19 cellular contexts compared by ENCODE assay signal in the genomic region with DNA sequence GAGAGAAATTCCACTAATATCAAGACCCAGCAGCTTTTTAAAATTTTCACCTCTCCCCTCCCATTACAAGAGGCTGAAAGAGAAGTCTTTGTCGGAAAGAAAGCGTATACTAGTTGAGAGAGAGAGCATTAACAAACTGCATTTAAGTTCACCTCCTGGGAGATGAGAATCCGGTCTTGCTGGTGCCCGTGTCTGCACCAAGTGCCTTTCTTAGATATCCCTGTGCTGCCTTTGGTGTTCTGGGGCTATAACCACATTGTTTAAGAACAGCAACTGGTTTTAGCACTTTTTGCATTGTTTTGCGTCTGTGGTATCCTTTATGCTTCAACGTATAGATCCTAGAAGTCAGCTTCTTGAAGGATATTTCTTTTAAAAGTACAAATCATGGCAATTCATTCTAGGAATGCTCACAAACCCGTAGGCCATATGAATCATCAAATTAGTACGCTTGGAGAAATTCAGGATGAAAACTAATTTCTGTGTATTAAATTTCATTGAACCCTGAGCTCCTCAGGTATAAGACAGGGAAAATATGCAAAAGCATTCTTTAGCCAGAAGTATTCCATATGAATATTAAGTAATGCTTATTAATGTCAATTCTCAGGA. TPM values are rescaled to one million over a fixed set of nuclear protein-coding genes. Genes with fewer than 3 reads are reported as not detected.
DNase-seq lines count a peak whose midpoint lies in the region; ATAC-seq and TF ChIP-seq lines count a peak whose summit lies in the region.
"Had no signal": no experiment of that assay in that cellular context is flagged by ENCODE, and none has a peak within 500 bp of the region (broad histone marks: within the 10 kb centered on the region; RNA-seq: fewer than 3 reads in every experiment).

No MANE protein-coding gene starts in this region.

- H3K9me3 ChIP-seq in RWPE2 (ENCODE audit: severe bottlenecking) (no peaks in the 10 kb centered on the region), smooth muscle cell (replicated peaks; ENCODE audit: low read depth) (no peaks in the 10 kb centered on the region)
- H3K9me3 ChIP-seq: Caco-2 had no signal

- H3K9me3 Mint-ChIP-seq in GM23338, result no peaks in the 10 kb centered on the region
- no peaks in the 10 kb centered on the region for H3K9me3 Mint-ChIP-seq in T-helper 2 cell treated with Interferon-gamma antibody and Interleukin-4, amounts not matched to agents 5 μg/mL and 100 μg/mL, for 36 hours
- H3K9me3 Mint-ChIP-seq in stimulated activated naive B cell treated with anti-CD40 and anti-IgM and Interleukin-4, amounts not matched to agents 10 μg/mL and 1 μg/mL and 100 μg/mL, for 72 hours, result no peaks in the 10 kb centered on the region

- no peaks in the 10 kb centered on the region for H3K27me3 ChIP-seq in GM23338 (ENCODE audit: insufficient read depth)
- no peaks in the 10 kb centered on the region for H3K27me3 ChIP-seq in RWPE2 (ENCODE audit: insufficient read depth, poor library complexity, severe bottlenecking)
- H3K27me3 ChIP-seq in smooth muscle cell (ENCODE audit: low read depth), result no peaks in the 10 kb centered on the region

- no peaks in the 10 kb centered on the region for H3K4me1 ChIP-seq in GM23338 (ENCODE audit: insufficient read depth)
- H3K4me1 ChIP-seq in RWPE2 (ENCODE audit: insufficient read depth, poor library complexity, severe bottlenecking), result peaks cover 10% of the 10 kb centered on the region
- peaks cover 5% of the 10 kb centered on the region for H3K4me1 ChIP-seq in smooth muscle cell (ENCODE audit: low read depth)
- H3K4me1 ChIP-seq: Caco-2 had no signal

- H3K4me3 ChIP-seq in GM23338, result no peak overlapping the region
- H3K4me3 ChIP-seq in RWPE2 (ENCODE audit: severe bottlenecking), result no peak overlapping the region
- H3K4me3 ChIP-seq in epithelial cell of esophagus (ENCODE audit: low read length), result no peak overlapping the region
- no peak overlapping the region for H3K4me3 ChIP-seq in smooth muscle cell

- ATAC-seq in GM23338 (no peak), RWPE2 (ENCODE audit: low read depth) (peak; percentile 57; the same call in 2 of the 3 replicates)
- ATAC-seq in stimulated activated naive B cell treated with anti-CD40 and anti-IgM and Interleukin-4, amounts not matched to agents 10 μg/mL and 1 μg/mL and 100 μg/mL, for 72 hours (replicated peaks), result no peak
- ATAC-seq: Right ventricle myocardium inferior had no signal

- H3K79me2 ChIP-seq in GM23338 (replicated peaks; ENCODE audit: insufficient read depth) (no peaks in the 10 kb centered on the region), smooth muscle cell (ENCODE audit: low read depth) (no peaks in the 10 kb centered on the region)

- peaks cover 3% of the 10 kb centered on the region for H3K27me3 Mint-ChIP-seq in GM23338 (ENCODE audit: insufficient read depth, low read depth, poor library complexity)
- H3K27me3 Mint-ChIP-seq in T-helper 2 cell treated with Interferon-gamma antibody and Interleukin-4, amounts not matched to agents 5 μg/mL and 100 μg/mL, for 36 hours (ENCODE audit: low read depth), result no peaks in the 10 kb centered on the region
- H3K27me3 Mint-ChIP-seq in stimulated activated naive B cell treated with anti-CD40 and anti-IgM and Interleukin-4, amounts not matched to agents 10 μg/mL and 1 μg/mL and 100 μg/mL, for 72 hours, result peaks cover 4% of the 10 kb centered on the region in 2 donors

- H2AFZ ChIP-seq in GM23338, result peak overlapping the region; percentile 91
- H2AFZ ChIP-seq in smooth muscle cell (ENCODE audit: low read depth), result peak overlapping the region; percentile 43

- H3F3A ChIP-seq in GM23338 (replicated peaks; ENCODE audit: low read depth), result no peaks in the 10 kb centered on the region
- H3F3A ChIP-seq in smooth muscle cell (ENCODE audit: low read depth), result no peaks in the 10 kb centered on the region

- H4K20me1 ChIP-seq in GM23338 (replicated peaks; ENCODE audit: insufficient read depth) (no peaks in the 10 kb centered on the region), smooth muscle cell (ENCODE audit: low read depth) (no peaks in the 10 kb centered on the region)

- intact Hi-C loops in cardiac septum (cut with DNase I), result no loop called here

- no peaks in the 10 kb centered on the region for H3K9me2 ChIP-seq in GM23338 (ENCODE audit: insufficient read depth)

- H3K4me1 Mint-ChIP-seq in GM23338, result peaks cover 7% of the 10 kb centered on the region
- no peaks in the 10 kb centered on the region for H3K4me1 Mint-ChIP-seq in T-helper 2 cell treated with Interferon-gamma antibody and Interleukin-4, amounts not matched to agents 5 μg/mL and 100 μg/mL, for 36 hours (ENCODE audit: low read depth)
- H3K4me1 Mint-ChIP-seq in stimulated activated naive B cell treated with anti-CD40 and anti-IgM and Interleukin-4, amounts not matched to agents 10 μg/mL and 1 μg/mL and 100 μg/mL, for 72 hours, result no peaks in the 10 kb centered on the region

- no peak overlapping the region for H3K9ac ChIP-seq in smooth muscle cell (ENCODE audit: low read depth)

- H3K36me3 Mint-ChIP-seq in GM23338 (ENCODE audit: low read depth), result no peaks in the 10 kb centered on the region
- H3K36me3 Mint-ChIP-seq in T-helper 2 cell treated with Interferon-gamma antibody and Interleukin-4, amounts not matched to agents 5 μg/mL and 100 μg/mL, for 36 hours (ENCODE audit: low read depth), result no peaks in the 10 kb centered on the region
- no peaks in the 10 kb centered on the region for H3K36me3 Mint-ChIP-seq in stimulated activated naive B cell treated with anti-CD40 and anti-IgM and Interleukin-4, amounts not matched to agents 10 μg/mL and 1 μg/mL and 100 μg/mL, for 72 hours
- H3K36me3 Mint-ChIP-seq: CD14-positive monocyte had no signal

- no peak overlapping the region for H3K4me3 Mint-ChIP-seq in GM23338
- H3K4me3 Mint-ChIP-seq in T-helper 2 cell treated with Interferon-gamma antibody and Interleukin-4, amounts not matched to agents 5 μg/mL and 100 μg/mL, for 36 hours, result no peak overlapping the region
- H3K4me3 Mint-ChIP-seq in stimulated activated naive B cell treated with anti-CD40 and anti-IgM and Interleukin-4, amounts not matched to agents 10 μg/mL and 1 μg/mL and 100 μg/mL, for 72 hours, result no peak overlapping the region
- H3K4me3 Mint-ChIP-seq: CD14-positive monocyte had no signal

- H3K4me2 ChIP-seq in GM23338 (no peak overlapping the region), smooth muscle cell (peak overlapping the region; percentile 12)

- no peak overlapping the region for H3K27ac Mint-ChIP-seq in GM23338
- H3K27ac Mint-ChIP-seq in T-helper 2 cell treated with Interferon-gamma antibody and Interleukin-4, amounts not matched to agents 5 μg/mL and 100 μg/mL, for 36 hours, result no peak overlapping the region
- no peak overlapping the region for H3K27ac Mint-ChIP-seq in stimulated activated naive B cell treated with anti-CD40 and anti-IgM and Interleukin-4, amounts not matched to agents 10 μg/mL and 1 μg/mL and 100 μg/mL, for 72 hours
- H3K27ac Mint-ChIP-seq: CD14-positive monocyte had no signal

- no peak overlapping the region for H3K27ac ChIP-seq in GM23338 (ENCODE audit: low read depth)
- H3K27ac ChIP-seq in RWPE2 (ENCODE audit: poor library complexity, severe bottlenecking), result no peak overlapping the region
- peak overlapping the region; percentile 38 for H3K27ac ChIP-seq in smooth muscle cell (ENCODE audit: low read depth)

- TF ChIP-seq CTCF in GM23338 (conservative IDR thresholded peaks at IDR 0.05; ENCODE audit: low read depth in 2 of 2) (no peak), RWPE2 (IDR thresholded peaks at IDR 0.05; ENCODE audit: poor library complexity, severe bottlenecking) (no peak), epithelial cell of esophagus (IDR thresholded peaks at IDR 0.05; ENCODE audit: insufficient read depth, low read depth, low read length, missing control alignments) (no peak), smooth muscle cell (IDR thresholded peaks at IDR 0.05; ENCODE audit: borderline replicate concordance, insufficient read depth, poor library complexity, severe bottlenecking) (no peak)

- 70% methylated on average over 8 of the region's 8 CpGs for WGBS in smooth muscle cell (ENCODE audit: low lambda C conversion rate)

- H3K36me3 ChIP-seq in GM23338 (ENCODE audit: insufficient read depth) (no peaks in the 10 kb centered on the region), RWPE2 (ENCODE audit: low read depth) (no peaks in the 10 kb centered on the region), smooth muscle cell (ENCODE audit: low read depth) (no peaks in the 10 kb centered on the region)

- no peak for DNase-seq in GM23338 (ENCODE audit: low spot score)
- DNase-seq in RWPE2 (ENCODE audit: low spot score), result no peak
- peak; percentile 52 for DNase-seq in epithelial cell of esophagus (ENCODE audit: low read depth)
- DNase-seq in smooth muscle cell (lab: John Stamatoyannopoulos, UW; ENCODE audit: unreplicated experiment), result no peak
- no peak for DNase-seq in T-helper 2 cell treated with Interferon-gamma antibody and Interleukin-4, amounts not matched to agents 5 μg/mL and 100 μg/mL, for 36 hours (ENCODE audit: low spot score)
- no peak for DNase-seq in stimulated activated naive B cell treated with anti-CD40 and anti-IgM and Interleukin-4, amounts not matched to agents 10 μg/mL and 1 μg/mL and 100 μg/mL, for 72 hours
- no peak for DNase-seq in cardiac septum (ENCODE audit: low spot score)
- DNase-seq: ACHN, AML-193, Caco-2, KG1, NCI-H1048, NCI-H1436 treated with DMSO at 0.1 percent for 48 hours, NCI-H2081, NCI-H748 treated with DMSO at 0.1 percent for 48 hours had no signal

TF ChIP-seq in GM23338, 12 proteins besides CTCF, POLR2A, EP300 and RAD21 (continues in another document):
- TF ChIP-seq CREB1 (CRISPR knock-in tag; IDR thresholded peaks at IDR 0.05; ENCODE audit: low read depth), result no peak
- TF ChIP-seq STAT1 (IDR thresholded peaks at IDR 0.05; ENCODE audit: unreplicated experiment), result no peak
- no peak for TF ChIP-seq EZH2 (IDR thresholded peaks at IDR 0.05; ENCODE audit: low read depth, unreplicated experiment)
- no peak for TF ChIP-seq NANOG (IDR thresholded peaks at IDR 0.05; ENCODE audit: borderline replicate concordance)
- no peak for TF ChIP-seq EZH2phosphoT487 (IDR thresholded peaks at IDR 0.05; ENCODE audit: unreplicated experiment)

RNA-seq across cellular contexts. Expression of a gene that starts 3.4 kb away (rescaled TPM):
- total RNA-seq in GM23338 (2014; rRNA removed; shearing (Covaris generic)), result not detected in 2 replicates
- not detected in 2 replicates for polyA plus RNA-seq in GM23338 (2016; fragmentation: Nextera tagmentation; extraction: Ambion mirVana)
- total RNA-seq in smooth muscle cell, result not detected in 2 replicates
- not detected in 2 replicates for polyA plus RNA-seq in smooth muscle cell
- total RNA-seq in cardiac septum, result 0.13 TPM
- total RNA-seq: Caco-2, G401, H1, Right ventricle myocardium inferior had no signal
- polyA plus RNA-seq: CD14-positive monocyte, H1 had no signal

RNA-seq across cellular contexts. Expression of a gene that starts 43.7 kb away (rescaled TPM):
- total RNA-seq in GM23338 (2014; rRNA removed; shearing (Covaris generic)), result 42.9 and 47.0 TPM in 2 replicates
- polyA plus RNA-seq in GM23338 (2016; fragmentation: Nextera tagmentation; extraction: Ambion mirVana) (16.5 and 30.0 TPM in 2 replicates), smooth muscle cell (4.6 and 6.3 TPM in 2 replicates)
- total RNA-seq in smooth muscle cell (4.6 and 11.1 TPM in 2 replicates), cardiac septum (0.19 TPM)
